In the genomic region with DNA sequence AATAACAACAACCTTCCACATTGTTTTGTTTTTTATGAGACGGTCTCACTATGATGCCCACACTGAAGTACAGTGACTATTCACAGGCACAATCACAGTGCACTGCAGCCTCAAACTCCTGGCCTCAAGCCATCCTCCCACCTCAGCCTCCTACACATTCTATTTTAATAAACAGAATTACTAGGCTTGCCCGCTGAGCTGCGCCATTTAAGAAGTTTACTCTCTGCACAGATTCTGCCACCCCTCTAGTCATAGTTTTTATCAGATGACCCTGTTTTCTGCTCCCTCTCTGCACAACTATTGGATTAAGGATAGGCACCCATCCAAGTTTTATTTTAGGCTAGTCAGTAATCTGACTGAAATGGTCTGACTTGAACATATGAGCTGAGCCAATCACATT, we compare ENCODE assay signal across 20 cellular contexts. TPM values are rescaled to one million over a fixed set of nuclear protein-coding genes. Genes with fewer than 3 reads are reported as not detected.
DNase-seq lines count a peak whose midpoint lies in the region; ATAC-seq, FAIRE-seq and TF ChIP-seq lines count a peak whose summit lies in the region.
"Had no signal": no experiment of that assay in that cellular context is flagged by ENCODE, and none has a peak within 500 bp of the region (broad histone marks: within the 10 kb centered on the region; RNA-seq: fewer than 3 reads in every experiment).

No MANE protein-coding gene starts in this region.

- H3K36me3 ChIP-seq in BE2C: peaks cover 82% of the 10 kb centered on the region

- H3K4me1 ChIP-seq in BE2C: no peaks in the 10 kb centered on the region; the same call in 1 of the 2 replicates

- no peak for FAIRE-seq in frontal cortex (lab: Jason Lieb, UNC)
- FAIRE-seq: GM19239, RCC 7860 had no signal

- H3K27me3 ChIP-seq in BE2C: no peaks in the 10 kb centered on the region

- TF ChIP-seq CTCF in BE2C (IDR thresholded peaks at IDR 0.05; ENCODE audit: low read depth, low read length): no peak

- peak; percentile 9 for DNase-seq in BE2C
- DNase-seq in activated T-helper 1 cell treated with anti-CD3 and anti-CD28 coated beads, Interleukin-12 subunit alpha, Interleukin-12 subunit beta, Interleukin-2, Interleukin-4 antibody, amounts not matched to agents 30 ng/mL and 10 ng/mL and 1 ng/mL, durations not matched to agents 14 hours and 24 hours and 36 hours (ENCODE audit: low spot score): no peak
- DNase-seq in iris pigment epithelial cell (ENCODE audit: low read depth): peak; percentile 25
- DNase-seq in AG08395 (ENCODE audit: low spot score): no peak
- DNase-seq in frontal cortex (ENCODE audit: low spot score in 2 of 2): no peak
- DNase-seq: activated CD4-positive, alpha-beta T cell treated with anti-CD3 and anti-CD28 coated beads for 4 hours; activated naive CD8-positive, alpha-beta T cell treated with anti-CD3 and anti-CD28 coated beads, Interleukin-2, amount 10 ng/mL, durations not matched to agents 7 days and 5 days; NCI-H2029 treated with DMSO at 0.1 percent for 48 hours; NCI-H774; nephron progenitor cell; right cardiac atrium; stimulated activated CD4-positive, alpha-beta T cell treated with anti-CD3 and anti-CD28 coated beads, Interleukin-4, amount 100 ng/mL, for 4 hours; stimulated activated naive CD4-positive, alpha-beta T cell had no signal

- no peaks in the 10 kb centered on the region for H3K27me3 Mint-ChIP-seq in activated T-helper 1 cell treated with anti-CD3 and anti-CD28 coated beads, Interleukin-12 subunit alpha, Interleukin-12 subunit beta, Interleukin-2, Interleukin-4 antibody, amounts not matched to agents 30 ng/mL and 10 ng/mL and 1 ng/mL, durations not matched to agents 14 hours and 24 hours and 36 hours (ENCODE audit: insufficient read depth)
- H3K27me3 Mint-ChIP-seq: activated naive CD8-positive, alpha-beta T cell treated with anti-CD3 and anti-CD28 coated beads, Interleukin-2, amount 10 ng/mL, durations not matched to agents 7 days and 5 days had no signal

- intact Hi-C loops in activated T-helper 1 cell treated with anti-CD3 and anti-CD28 coated beads, Interleukin-12 subunit alpha, Interleukin-12 subunit beta, Interleukin-2, Interleukin-4 antibody, amounts not matched to agents 30 ng/mL and 10 ng/mL and 1 ng/mL, durations not matched to agents 14 hours and 24 hours and 36 hours (cut with micrococcal nuclease): no loop called here

- peaks cover 14% of the 10 kb centered on the region for H3K4me1 Mint-ChIP-seq in activated T-helper 1 cell treated with anti-CD3 and anti-CD28 coated beads, Interleukin-12 subunit alpha, Interleukin-12 subunit beta, Interleukin-2, Interleukin-4 antibody, amounts not matched to agents 30 ng/mL and 10 ng/mL and 1 ng/mL, durations not matched to agents 14 hours and 24 hours and 36 hours (ENCODE audit: low read depth)
- H3K4me1 Mint-ChIP-seq: nephron progenitor cell had no signal

- ATAC-seq in GM18858 (IDR thresholded peaks at IDR 0.05; ENCODE audit: unreplicated experiment): peak; percentile 55
- no peak for ATAC-seq in HG03432 (IDR thresholded peaks at IDR 0.05; ENCODE audit: unreplicated experiment)
- no peak for ATAC-seq in HG02840 (IDR thresholded peaks at IDR 0.05; ENCODE audit: low FRiP score, unreplicated experiment)
- ATAC-seq: esophagus mucosa, left lobe of liver, right cardiac atrium had no signal

- H3K4me3 Mint-ChIP-seq in activated T-helper 1 cell treated with anti-CD3 and anti-CD28 coated beads, Interleukin-12 subunit alpha, Interleukin-12 subunit beta, Interleukin-2, Interleukin-4 antibody, amounts not matched to agents 30 ng/mL and 10 ng/mL and 1 ng/mL, durations not matched to agents 14 hours and 24 hours and 36 hours: no peak overlapping the region
- H3K4me3 Mint-ChIP-seq: activated naive CD8-positive, alpha-beta T cell treated with anti-CD3 and anti-CD28 coated beads, Interleukin-2, amount 10 ng/mL, durations not matched to agents 7 days and 5 days; nephron progenitor cell had no signal

- H3K36me3 Mint-ChIP-seq in activated T-helper 1 cell treated with anti-CD3 and anti-CD28 coated beads, Interleukin-12 subunit alpha, Interleukin-12 subunit beta, Interleukin-2, Interleukin-4 antibody, amounts not matched to agents 30 ng/mL and 10 ng/mL and 1 ng/mL, durations not matched to agents 14 hours and 24 hours and 36 hours (ENCODE audit: low read depth): peaks cover 39% of the 10 kb centered on the region

- H3K9me3 Mint-ChIP-seq in activated T-helper 1 cell treated with anti-CD3 and anti-CD28 coated beads, Interleukin-12 subunit alpha, Interleukin-12 subunit beta, Interleukin-2, Interleukin-4 antibody, amounts not matched to agents 30 ng/mL and 10 ng/mL and 1 ng/mL, durations not matched to agents 14 hours and 24 hours and 36 hours: no peaks in the 10 kb centered on the region
- H3K9me3 Mint-ChIP-seq: activated naive CD8-positive, alpha-beta T cell treated with anti-CD3 and anti-CD28 coated beads, Interleukin-2, amount 10 ng/mL, durations not matched to agents 7 days and 5 days; nephron progenitor cell had no signal

- no peak overlapping the region for H3K4me3 ChIP-seq in BE2C (ENCODE audit: low read depth, low read length)

- H3K9me3 ChIP-seq in BE2C: no peaks in the 10 kb centered on the region

- H3K27ac Mint-ChIP-seq in activated T-helper 1 cell treated with anti-CD3 and anti-CD28 coated beads, Interleukin-12 subunit alpha, Interleukin-12 subunit beta, Interleukin-2, Interleukin-4 antibody, amounts not matched to agents 30 ng/mL and 10 ng/mL and 1 ng/mL, durations not matched to agents 14 hours and 24 hours and 36 hours: peak overlapping the region; percentile 8
- H3K27ac Mint-ChIP-seq: activated naive CD8-positive, alpha-beta T cell treated with anti-CD3 and anti-CD28 coated beads, Interleukin-2, amount 10 ng/mL, durations not matched to agents 7 days and 5 days; nephron progenitor cell had no signal

RNA-seq across cellular contexts. Expression of a gene that starts 11.3 kb away (rescaled TPM):
- polyA plus RNA-seq in BE2C (2012; ENCODE audit: insufficient read depth, insufficient read length, low read depth): 13.1 TPM
- total RNA-seq in activated T-helper 1 cell treated with anti-CD3 and anti-CD28 coated beads, Interleukin-12 subunit alpha, Interleukin-12 subunit beta, Interleukin-2, Interleukin-4 antibody, amounts not matched to agents 30 ng/mL and 10 ng/mL and 1 ng/mL, durations not matched to agents 14 hours and 24 hours and 36 hours: 19.9 and 22.2 TPM in 2 replicates
- 26.1 TPM for total RNA-seq in frontal cortex

Comparison
In these comparisons a context has a peak if more than half of its experiments do, and no peak if none do; other contexts are left out.
1. DNase-seq: peak in BE2C (single experiment) and iris pigment epithelial cell (single experiment); none in activated T-helper 1 cell treated with anti-CD3 and anti-CD28 coated beads, Interleukin-12 subunit alpha, Interleukin-12 subunit beta, Interleukin-2, Interleukin-4 antibody, amounts not matched to agents 30 ng/mL and 10 ng/mL and 1 ng/mL, durations not matched to agents 14 hours and 24 hours and 36 hours (single experiment), AG08395 (single experiment) and frontal cortex (0 of 2).